Comparison of ENCODE assay signal across 9 cellular contexts in genomic region chr6:85360794-85361642, GRCh38.
DNase-seq lines count a peak whose midpoint lies in the region; ATAC-seq and TF ChIP-seq lines count a peak whose summit lies in the region.
"Had no signal": no experiment of that assay in that cellular context is flagged by ENCODE, and none has a peak within 500 bp of the region (broad histone marks: within the 10 kb centered on the region; RNA-seq: fewer than 3 reads in every experiment).

No MANE protein-coding gene starts in this region.

- H3K4me3 ChIP-seq in RWPE2 (ENCODE audit: severe bottlenecking) (no peak overlapping the region), fibroblast of villous mesenchyme (ENCODE audit: low read depth, low read length) (no peak overlapping the region), thymus (ENCODE audit: low read length) (no peak overlapping the region), HAP-1 (no peak overlapping the region)

- H3K9me3 ChIP-seq in RWPE2 (ENCODE audit: severe bottlenecking) (no peaks in the 10 kb centered on the region), thymus (ENCODE audit: control insufficient read depth) (no peaks in the 10 kb centered on the region), HAP-1 (no peaks in the 10 kb centered on the region)

- WGBS in thymus = 73% methylated on average over 1 of the region's 1 CpG

- peaks cover 34% of the 10 kb centered on the region for H3K4me1 ChIP-seq in RWPE2 (ENCODE audit: insufficient read depth, poor library complexity, severe bottlenecking)
- no peaks in the 10 kb centered on the region for H3K4me1 ChIP-seq in thymus (ENCODE audit: control insufficient read depth, insufficient read depth, low read length)
- no peaks in the 10 kb centered on the region for H3K4me1 ChIP-seq in HAP-1

- TF ChIP-seq CTCF in RWPE2 (IDR thresholded peaks at IDR 0.05; ENCODE audit: poor library complexity, severe bottlenecking) = no peak
- no peak for TF ChIP-seq CTCF in fibroblast of villous mesenchyme (IDR thresholded peaks at IDR 0.05; ENCODE audit: insufficient read depth, low read depth, low read length)

- H3K27me3 ChIP-seq in RWPE2 (ENCODE audit: insufficient read depth, poor library complexity, severe bottlenecking) (no peaks in the 10 kb centered on the region), thymus (ENCODE audit: control insufficient read depth, insufficient read depth) (no peaks in the 10 kb centered on the region), HAP-1 (ENCODE audit: low read depth) (no peaks in the 10 kb centered on the region)

- in situ Hi-C loops in HAP-1 (cut with MboI; ENCODE audit: low sequenced_read_pairs) = no loop called here

- H3K36me3 ChIP-seq in RWPE2 (ENCODE audit: low read depth) (no peaks in the 10 kb centered on the region), thymus (ENCODE audit: control insufficient read depth, insufficient read depth) (no peaks in the 10 kb centered on the region), HAP-1 (replicated peaks) (no peaks in the 10 kb centered on the region)

- peak overlapping the region; percentile 86 for H3K27ac ChIP-seq in RWPE2 (ENCODE audit: poor library complexity, severe bottlenecking)
- H3K27ac ChIP-seq in thymus (ENCODE audit: low read depth) = peak overlapping the region; percentile 18
- H3K27ac ChIP-seq: VCaP had no signal

- ATAC-seq in RWPE2 (ENCODE audit: low read depth) = peak; percentile 95
- ATAC-seq in GM19324 (IDR thresholded peaks at IDR 0.05; ENCODE audit: low FRiP score, unreplicated experiment) = no peak

- DNase-seq in SIG-M5 treated with dmso at 0.1 percent for 504 hours (lab: John Stamatoyannopoulos, UW; ENCODE audit: unreplicated experiment) (peak; percentile 15), SIG-M5 (lab: John Stamatoyannopoulos, UW) (no peak), RWPE2 (ENCODE audit: low spot score) (peak; percentile 75), fibroblast of villous mesenchyme (ENCODE audit: low read depth) (peak; percentile 92), DMS153 (lab: John Stamatoyannopoulos, UW) (no peak), HAP-1 (ENCODE audit: low spot score in 2 of 2) (no peak)

Comparison
In these comparisons a context has a peak if more than half of its experiments do, and no peak if none do; other contexts are left out.
1. DNase-seq: peak in SIG-M5 treated with dmso at 0.1 percent for 504 hours (single experiment), RWPE2 (single experiment) and fibroblast of villous mesenchyme (single experiment); none in SIG-M5 (single experiment), DMS153 (single experiment) and HAP-1 (0 of 2).